Comparison of ENCODE assay signal across 12 cellular contexts in genomic region chr11:64000740-64001514, GRCh38. TPM values are rescaled to one million over a fixed set of nuclear protein-coding genes. Genes with fewer than 3 reads are reported as not detected.
DNase-seq lines count a peak whose midpoint lies in the region; ATAC-seq, FAIRE-seq and TF ChIP-seq lines count a peak whose summit lies in the region.
"Had no signal": no experiment of that assay in that cellular context is flagged by ENCODE, and none has a peak within 500 bp of the region (broad histone marks: within the 10 kb centered on the region; RNA-seq: fewer than 3 reads in every experiment).

No MANE protein-coding gene starts in this region.

- no peaks in the 10 kb centered on the region for H3K27me3 Mint-ChIP-seq in CD4-positive, alpha-beta T cell

- H3K9ac ChIP-seq in rectal smooth muscle tissue (ENCODE audit: low read length): no peak overlapping the region

- H3K4me3 Mint-ChIP-seq in CD4-positive, alpha-beta T cell: peak overlapping the region; percentile 67
- H3K4me3 Mint-ChIP-seq: T-helper 1 cell treated with Interleukin-12 subunit alpha and Interleukin-12 subunit beta and Interleukin-4 antibody, amounts not matched to agents 30 μg/mL and 1 μg/mL, for 36 hours had no signal

- no peak for DNase-seq in CD4-positive, alpha-beta T cell
- DNase-seq in OCI-LY7 (ENCODE audit: low spot score): no peak
- DNase-seq in fibroblast of pulmonary artery (ENCODE audit: low read depth): no peak
- no peak for DNase-seq in NCI-H510A treated with DMSO at 0.1 percent for 48 hours (lab: John Stamatoyannopoulos, UW)
- no peak for DNase-seq in HPDE6-E6E7 (ENCODE audit: extremely low spot score)
- DNase-seq in GM12891 (ENCODE audit: insufficient read length, low spot score): no peak

- no peak overlapping the region for H3K4me2 ChIP-seq in OCI-LY7 (ENCODE audit: low read length)

- H3K4me3 ChIP-seq in OCI-LY7 (ENCODE audit: low read depth, low read length, poor library complexity, severe bottlenecking): no peak overlapping the region
- peak overlapping the region; percentile 24 for H3K4me3 ChIP-seq in fibroblast of pulmonary artery (replicated peaks; ENCODE audit: low read depth, low read length)
- H3K4me3 ChIP-seq in rectal smooth muscle tissue (ENCODE audit: low read length): peak overlapping the region; percentile 51

- peaks cover 26% of the 10 kb centered on the region for H3K36me3 Mint-ChIP-seq in CD4-positive, alpha-beta T cell (ENCODE audit: low read depth)

- H3K79me2 ChIP-seq in OCI-LY7 (ENCODE audit: insufficient read depth, low read depth, low read length): no peaks in the 10 kb centered on the region

- no peaks in the 10 kb centered on the region for H4K20me1 ChIP-seq in OCI-LY7 (ENCODE audit: insufficient read depth, low read length)

- H3K27ac Mint-ChIP-seq in CD4-positive, alpha-beta T cell: no peak overlapping the region
- H3K27ac Mint-ChIP-seq: activated naive CD8-positive, alpha-beta T cell treated with anti-CD3 and anti-CD28 coated beads for 36 hours; T-helper 1 cell treated with Interleukin-12 subunit alpha and Interleukin-12 subunit beta and Interleukin-4 antibody, amounts not matched to agents 30 μg/mL and 1 μg/mL, for 36 hours had no signal

- no peaks in the 10 kb centered on the region for H3K9me3 ChIP-seq in CD4-positive, alpha-beta T cell (ENCODE audit: control insufficient read depth, low read length)
- no peaks in the 10 kb centered on the region for H3K9me3 ChIP-seq in OCI-LY7 (ENCODE audit: low read length)

- FAIRE-seq in GM12891 (lab: Jason Lieb, UNC): no peak
- FAIRE-seq: G401.6 had no signal

- TF ChIP-seq CTCF in CD4-positive, alpha-beta T cell (IDR thresholded peaks at IDR 0.05): no peak
- peak; percentile 33; the same call in 1 of the 2 replicates for TF ChIP-seq CTCF in OCI-LY7 (conservative IDR thresholded peaks at IDR 0.05; ENCODE audit: low read length)
- TF ChIP-seq CTCF in fibroblast of pulmonary artery (IDR thresholded peaks at IDR 0.05; ENCODE audit: low read length, missing control alignments): no peak

- H3K9me2 ChIP-seq in OCI-LY7 (ENCODE audit: insufficient read depth, low read length): no peaks in the 10 kb centered on the region

- TF ChIP-seq POLR2A in GM12891 (IDR thresholded peaks at IDR 0.05; ENCODE audit: low read depth, low read length): no peak

- ATAC-seq in CD4-positive, alpha-beta T cell (ENCODE audit: poor library complexity): no peak
- ATAC-seq in HG02884 (IDR thresholded peaks at IDR 0.05; ENCODE audit: unreplicated experiment): no peak

- BruUV-seq in OCI-LY7 (replicated peaks; lab: Mats Ljungman, UMichigan): no TSS peak

- intact Hi-C loops in CD4-positive, alpha-beta T cell (cut with DNase I, micrococcal nuclease): loop anchor here (1.0 kb wide), 2 partner anchors 147 to 152 kb away; no protein-coding TSS in a partner anchor
- intact Hi-C loops in OCI-LY7 (cut with micrococcal nuclease; ENCODE audit: unreplicated experiment): loop anchor here (1.0 kb wide), 1 partner anchor 147 kb away; no protein-coding TSS in a partner anchor

- POLR2A ChIA-PET in CD4-positive, alpha-beta T cell (lab: Charles Lee): interaction anchor here (1.0 to 3.0 kb wide), 7 partner anchors 10 to 240 kb away, joined by 3 to 13 read pairs (median 3); partner anchors contain the start of genes COX8A, OTUB1 and STIP1
- POLR2A ChIA-PET in OCI-LY7 (lab: Charles Lee): interaction anchor here (0.6 kb wide), 1 partner anchor 32 kb away, joined by 5 read pairs; no protein-coding TSS in a partner anchor

- H3K36me3 ChIP-seq in OCI-LY7 (ENCODE audit: insufficient read depth, low read length) (peaks cover 39% of the 10 kb centered on the region), rectal smooth muscle tissue (ENCODE audit: control insufficient read depth, insufficient read depth, low read length) (peaks cover 15% of the 10 kb centered on the region)

- H3K4me1 Mint-ChIP-seq in CD4-positive, alpha-beta T cell (ENCODE audit: low read depth): peaks cover 9% of the 10 kb centered on the region
- H3K4me1 Mint-ChIP-seq: activated naive CD8-positive, alpha-beta T cell treated with anti-CD3 and anti-CD28 coated beads for 36 hours had no signal

- H3K27me3 ChIP-seq in CD4-positive, alpha-beta T cell (ENCODE audit: control insufficient read depth, insufficient read depth, low read length): no peaks in the 10 kb centered on the region
- no peaks in the 10 kb centered on the region for H3K27me3 ChIP-seq in rectal smooth muscle tissue (ENCODE audit: control insufficient read depth, insufficient read depth, low read length)

- H3K9me3 Mint-ChIP-seq in CD4-positive, alpha-beta T cell: no peaks in the 10 kb centered on the region
- H3K9me3 Mint-ChIP-seq: activated naive CD8-positive, alpha-beta T cell treated with anti-CD3 and anti-CD28 coated beads for 36 hours; T-helper 1 cell treated with Interleukin-12 subunit alpha and Interleukin-12 subunit beta and Interleukin-4 antibody, amounts not matched to agents 30 μg/mL and 1 μg/mL, for 36 hours had no signal

- H2AFZ ChIP-seq in OCI-LY7 (ENCODE audit: low read length): no peak overlapping the region

- CTCF ChIA-PET in CD4-positive, alpha-beta T cell (lab: Charles Lee): interaction anchor here (0.6 to 2.4 kb wide), 13 partner anchors 10 to 271 kb away, joined by 3 to 15 read pairs (median 5); partner anchors contain the start of gene OTUB1
- CTCF ChIA-PET in OCI-LY7 (lab: Charles Lee; ENCODE audit: unreplicated experiment): interaction anchor here (0.6 kb wide), 1 partner anchor 41 kb away, joined by 3 read pairs; no protein-coding TSS in a partner anchor

- H3K27ac ChIP-seq in CD4-positive, alpha-beta T cell (ENCODE audit: low read depth, low read length): no peak overlapping the region
- H3K27ac ChIP-seq in OCI-LY7 (ENCODE audit: low read depth, low read length, poor library complexity, severe bottlenecking) (no peak overlapping the region), rectal smooth muscle tissue (ENCODE audit: low read depth, low read length) (no peak overlapping the region)
- H3K27ac ChIP-seq: HL-60 had no signal

- H3K4me1 ChIP-seq in OCI-LY7 (ENCODE audit: insufficient read depth, low read length, poor library complexity, severe bottlenecking) (peaks cover 9% of the 10 kb centered on the region), rectal smooth muscle tissue (ENCODE audit: control insufficient read depth, insufficient read depth, low read length) (peaks cover 4% of the 10 kb centered on the region)

TF ChIP-seq in GM12891, 5 proteins besides CTCF, POLR2A, EP300 and RAD21:
- TF ChIP-seq POLR2AphosphoS5 (IDR thresholded peaks at IDR 0.05; ENCODE audit: low read depth, low read length): no peak
- TF ChIP-seq SPI1 (IDR thresholded peaks at IDR 0.05; ENCODE audit: low read depth, low read length): no peak
- no peak for TF ChIP-seq TAF1 (IDR thresholded peaks at IDR 0.05; ENCODE audit: low read depth, low read length)
- TF ChIP-seq POU2F2 (IDR thresholded peaks at IDR 0.05; ENCODE audit: low read depth, low read length): no peak
- no peak for TF ChIP-seq PAX5 (IDR thresholded peaks at IDR 0.05; ENCODE audit: insufficient read depth, low read length, severe bottlenecking)

RNA-seq across cellular contexts. Expression of gene OTUB1, which starts 14.7 kb away (rescaled TPM):
- 10 to 100 TPM; 57.5 to 60.0 TPM for total RNA-seq in CD4-positive, alpha-beta T cell
- total RNA-seq in OCI-LY7 (2014; rRNA removed; shearing (Covaris generic)): 51.9 and 72.4 TPM in 2 replicates
- 88.1 and 88.5 TPM in 2 replicates for total RNA-seq in OCI-LY7 (2022)
- polyA plus RNA-seq in GM12891 (2012; ENCODE audit: low read depth, missing spikeins): 96.4 TPM

RNA-seq across cellular contexts. Expression of gene COX8A, which starts 26.5 kb away (rescaled TPM):
- 100 to 1,000 TPM in 1 of 2 experiments, 10 to 100 TPM in 1; 89.1 to 105 TPM for total RNA-seq in CD4-positive, alpha-beta T cell
- 523 and 811 TPM in 2 replicates for total RNA-seq in OCI-LY7 (2014; rRNA removed; shearing (Covaris generic))
- total RNA-seq in OCI-LY7 (2022): 373 and 448 TPM in 2 replicates
- polyA plus RNA-seq in GM12891 (2012; ENCODE audit: low read depth, missing spikeins): 751 TPM

RNA-seq across cellular contexts. Expression of gene FLRT1, which starts 34.8 kb away (rescaled TPM):
- total RNA-seq in CD4-positive, alpha-beta T cell: not detected
- not detected in 2 replicates for total RNA-seq in OCI-LY7 (2014; rRNA removed; shearing (Covaris generic))
- 0.11 TPM in 1 of 2 replicates, not detected in the other for total RNA-seq in OCI-LY7 (2022)
- 0.05 TPM for polyA plus RNA-seq in GM12891 (2012; ENCODE audit: low read depth, missing spikeins)
- total RNA-seq: activated naive CD8-positive, alpha-beta T cell treated with anti-CD3 and anti-CD28 coated beads for 36 hours had no signal
